ENCODE assay signal across 19 cellular contexts in genomic region chr2:4420032-4420431, GRCh38.
A peak's percentile ranks its signal among the peaks of the same experiment; 100 is the strongest.
DNase-seq lines count a peak whose midpoint lies in the region; ATAC-seq and TF ChIP-seq lines count a peak whose summit lies in the region.
"Had no signal": no experiment of that assay in that cellular context is flagged by ENCODE, and none has a peak within 500 bp of the region (broad histone marks: within the 10 kb centered on the region; RNA-seq: fewer than 3 reads in every experiment).

No MANE protein-coding gene starts in this region.

- no peaks in the 10 kb centered on the region for H3F3A ChIP-seq in neural progenitor cell (ENCODE audit: low read depth)

- H3K9ac ChIP-seq in endocrine pancreas (ENCODE audit: control insufficient read depth, insufficient read depth, low read length) = no peak overlapping the region
- no peak overlapping the region for H3K9ac ChIP-seq in neural progenitor cell

- intact Hi-C loops in gastrocnemius medialis (cut with DNase I; ENCODE audit: low total_unique reads) = no loop called here

- no peaks in the 10 kb centered on the region for H3K36me3 ChIP-seq in endocrine pancreas (ENCODE audit: control insufficient read depth, insufficient read depth, low read length)
- no peaks in the 10 kb centered on the region for H3K36me3 ChIP-seq in neural progenitor cell
- no peaks in the 10 kb centered on the region for H3K36me3 ChIP-seq in gastrocnemius medialis

- TF ChIP-seq POLR2A in gastrocnemius medialis (IDR thresholded peaks at IDR 0.05) = no peak

- H3K4me1 ChIP-seq in endocrine pancreas (ENCODE audit: control insufficient read depth, insufficient read depth, low read length) (no peaks in the 10 kb centered on the region), neural progenitor cell (no peaks in the 10 kb centered on the region), gastrocnemius medialis (no peaks in the 10 kb centered on the region)
- H3K4me1 ChIP-seq: Caco-2 had no signal

- H3K79me2 ChIP-seq in neural progenitor cell (ENCODE audit: low read depth) = no peaks in the 10 kb centered on the region

- no peak for ATAC-seq in stimulated activated effector memory CD8-positive, alpha-beta T cell treated with anti-CD3 and anti-CD28 coated beads, Interleukin-12 subunit alpha, Interleukin-12 subunit beta, amount 100 ng/mL, for 72 hours
- ATAC-seq in gastrocnemius medialis = no peak
- no peak for ATAC-seq in HG03097 (IDR thresholded peaks at IDR 0.05; ENCODE audit: low FRiP score, unreplicated experiment)

- no peaks in the 10 kb centered on the region for H3K36me3 Mint-ChIP-seq in neural progenitor cell
- H3K36me3 Mint-ChIP-seq in stimulated activated effector memory CD8-positive, alpha-beta T cell treated with anti-CD3 and anti-CD28 coated beads, Interleukin-12 subunit alpha, Interleukin-12 subunit beta, amount 100 ng/mL, for 72 hours = no peaks in the 10 kb centered on the region
- H3K36me3 Mint-ChIP-seq: CD14-positive monocyte had no signal

- DNase-seq in NCI-H82 (lab: John Stamatoyannopoulos, UW) (peak; percentile 18), NCI-H82 treated with DMSO at 0.1 percent for 48 hours (lab: John Stamatoyannopoulos, UW; ENCODE audit: unreplicated experiment) (no peak), NCI-H460 (ENCODE audit: extremely low read depth, low read depth) (peak; percentile 7), neural progenitor cell (ENCODE audit: low spot score) (peak; percentile 16), gastrocnemius medialis (no peak)
- DNase-seq in stimulated activated effector memory CD8-positive, alpha-beta T cell treated with anti-CD3 and anti-CD28 coated beads, Interleukin-12 subunit alpha, Interleukin-12 subunit beta, amount 100 ng/mL, for 72 hours (ENCODE audit: low spot score in 2 of 2) = no peak
- DNase-seq: Caco-2, DMS79, GDM1, NCI-H1048, NCI-H1694 treated with DMSO at 0.1 percent for 48 hours, NCI-H2171, NCI-H524, PC-9, T-helper 1 cell had no signal

- no peak overlapping the region for H3K27ac Mint-ChIP-seq in neural progenitor cell
- H3K27ac Mint-ChIP-seq in stimulated activated effector memory CD8-positive, alpha-beta T cell treated with anti-CD3 and anti-CD28 coated beads, Interleukin-12 subunit alpha, Interleukin-12 subunit beta, amount 100 ng/mL, for 72 hours = no peak overlapping the region
- H3K27ac Mint-ChIP-seq: CD14-positive monocyte had no signal

- no peak overlapping the region for H3K4me3 Mint-ChIP-seq in neural progenitor cell
- H3K4me3 Mint-ChIP-seq in stimulated activated effector memory CD8-positive, alpha-beta T cell treated with anti-CD3 and anti-CD28 coated beads, Interleukin-12 subunit alpha, Interleukin-12 subunit beta, amount 100 ng/mL, for 72 hours = no peak overlapping the region
- H3K4me3 Mint-ChIP-seq: CD14-positive monocyte had no signal

- H3K27me3 Mint-ChIP-seq in neural progenitor cell (ENCODE audit: insufficient read depth, low read depth) = peaks cover 5% of the 10 kb centered on the region

- H3K27me3 ChIP-seq in endocrine pancreas (ENCODE audit: control insufficient read depth, insufficient read depth, low read length) = no peaks in the 10 kb centered on the region
- no peaks in the 10 kb centered on the region for H3K27me3 ChIP-seq in neural progenitor cell
- no peaks in the 10 kb centered on the region for H3K27me3 ChIP-seq in gastrocnemius medialis

- H3K4me3 ChIP-seq in endocrine pancreas (ENCODE audit: control insufficient read depth, insufficient read depth, low read length) = peak overlapping the region; percentile 30
- no peak overlapping the region for H3K4me3 ChIP-seq in neural progenitor cell
- H3K4me3 ChIP-seq in gastrocnemius medialis = no peak overlapping the region
- H3K4me3 ChIP-seq: PC-9, SK-N-MC had no signal

- H4K20me1 ChIP-seq in neural progenitor cell (ENCODE audit: low read depth) = no peaks in the 10 kb centered on the region

- H3K9me3 ChIP-seq in endocrine pancreas (ENCODE audit: control insufficient read depth, low read length) (no peaks in the 10 kb centered on the region), neural progenitor cell (ENCODE audit: low read depth) (no peaks in the 10 kb centered on the region), gastrocnemius medialis (no peaks in the 10 kb centered on the region)
- H3K9me3 ChIP-seq: Caco-2 had no signal

- H3K9me3 Mint-ChIP-seq in neural progenitor cell = peaks cover 3% of the 10 kb centered on the region
- H3K9me3 Mint-ChIP-seq in stimulated activated effector memory CD8-positive, alpha-beta T cell treated with anti-CD3 and anti-CD28 coated beads, Interleukin-12 subunit alpha, Interleukin-12 subunit beta, amount 100 ng/mL, for 72 hours = peaks cover 38% of the 10 kb centered on the region

- H3K27ac ChIP-seq in neural progenitor cell (no peak overlapping the region), gastrocnemius medialis (no peak overlapping the region)
- H3K27ac ChIP-seq: PC-9, SK-N-MC had no signal

- H2AFZ ChIP-seq in neural progenitor cell (replicated peaks) = no peak overlapping the region
- H2AFZ ChIP-seq: PC-9 had no signal

- peaks cover 3% of the 10 kb centered on the region for H3K4me1 Mint-ChIP-seq in neural progenitor cell
- H3K4me1 Mint-ChIP-seq in stimulated activated effector memory CD8-positive, alpha-beta T cell treated with anti-CD3 and anti-CD28 coated beads, Interleukin-12 subunit alpha, Interleukin-12 subunit beta, amount 100 ng/mL, for 72 hours = no peaks in the 10 kb centered on the region
- H3K4me1 Mint-ChIP-seq: CD14-positive monocyte had no signal

- H3K4me2 ChIP-seq in neural progenitor cell = no peak overlapping the region
- H3K4me2 ChIP-seq: PC-9 had no signal

- TF ChIP-seq CTCF in neural progenitor cell (IDR thresholded peaks at IDR 0.05) (peak; percentile 27), gastrocnemius medialis (IDR thresholded peaks at IDR 0.05 in 4 of 5, conservative IDR thresholded peaks at IDR 0.05 in 1 of 5) (no peak)

- in situ Hi-C loops in gastrocnemius medialis (cut with MboI; ENCODE audit: low sequenced_read_pairs in 4 of 4) = no loop called here

Comparison
In these comparisons a context has a peak if more than half of its experiments do, and no peak if none do; other contexts are left out.
1. DNase-seq: peak in NCI-H82 (single experiment), NCI-H460 (single experiment) and neural progenitor cell (single experiment); none in NCI-H82 treated with DMSO at 0.1 percent for 48 hours (single experiment), stimulated activated effector memory CD8-positive, alpha-beta T cell treated with anti-CD3 and anti-CD28 coated beads, Interleukin-12 subunit alpha, Interleukin-12 subunit beta, amount 100 ng/mL, for 72 hours (0 of 2) and gastrocnemius medialis (0 of 2).